8 cellular contexts compared by ENCODE assay signal in genomic region chr5:180291943-180292831, GRCh38.
A peak's percentile ranks its signal among the peaks of the same experiment; 100 is the strongest.
DNase-seq lines count a peak whose midpoint lies in the region; ATAC-seq lines count a peak whose summit lies in the region.

TSS of gene MAPK9 (minus strand) at chr5:180292083. CDS start at chr5:180280561, 11,522 bp downstream.

- ATAC-seq in HG03432 (IDR thresholded peaks at IDR 0.05; ENCODE audit: unreplicated experiment) (peak; percentile 88), memory B cell (ENCODE audit: low read depth) (peak; percentile 71)

- no peaks in the 10 kb centered on the region for H3K9me3 ChIP-seq in BLaER1 treated with 17β-estradiol and CSF1 and Interleukin-3, amounts not matched to agents 10 nM and 100 nM (replicated peaks in 1 of 11)
- no peaks in the 10 kb centered on the region for H3K9me3 ChIP-seq in effector memory CD4-positive, alpha-beta T cell (ENCODE audit: control insufficient read depth, low read length)

- no peaks in the 10 kb centered on the region for H3K27me3 Mint-ChIP-seq in memory B cell

- peak within 1 kb of the TSS; percentile 99 for H3K27ac Mint-ChIP-seq in memory B cell

- peaks cover 24 to 45% (median 37%) of the 10 kb centered on the region in 11 experiments; a peak in 21 of 22 replicates for H4K20me1 ChIP-seq in BLaER1 treated with 17β-estradiol and CSF1 and Interleukin-3, amounts not matched to agents 10 nM and 100 nM

- H3K4me1 ChIP-seq in BLaER1 treated with 17β-estradiol and CSF1 and Interleukin-3, amounts not matched to agents 10 nM and 100 nM: peaks cover 33 to 62% (median 51%) of the 10 kb centered on the region in 10 experiments
- H3K4me1 ChIP-seq in effector memory CD4-positive, alpha-beta T cell (ENCODE audit: control insufficient read depth, insufficient read depth, low read length, poor library complexity, severe bottlenecking): peaks cover 15% of the 10 kb centered on the region

- DNase-seq in GM19238 (ENCODE audit: insufficient read length, low spot score) (peak; percentile 92), NCI-H774 (lab: John Stamatoyannopoulos, UW) (peak; percentile 82), memory B cell (ENCODE audit: low spot score in 2 of 2) (peak; percentile 80 to 84)
- DNase-seq in activated CD8-positive, alpha-beta memory T cell treated with anti-CD3 and anti-CD28 coated beads for 24 hours: peak; percentile 91
- peak; percentile 74 to 79 (median 78) for DNase-seq in effector memory CD4-positive, alpha-beta T cell
- peak; percentile 66 for DNase-seq in stimulated activated CD8-positive, alpha-beta memory T cell treated with anti-CD3 and anti-CD28 coated beads, Interleukin-12 subunit alpha, Interleukin-12 subunit beta, amount 100 ng/mL, for 1 hour (ENCODE audit: low read depth)

- H3K36me3 ChIP-seq in BLaER1 treated with 17β-estradiol and CSF1 and Interleukin-3, amounts not matched to agents 10 nM and 100 nM: peaks cover under 1 to 19% (median 8%) of the 10 kb centered on the region in 11 experiments; a peak in 14 of 22 replicates
- H3K36me3 ChIP-seq in effector memory CD4-positive, alpha-beta T cell (ENCODE audit: control insufficient read depth, insufficient read depth, low read length): no peaks in the 10 kb centered on the region

- peak within 1 kb of the TSS; percentile 74 to 97 (median 90) for H3K4me3 ChIP-seq in BLaER1 treated with 17β-estradiol and CSF1 and Interleukin-3, amounts not matched to agents 10 nM and 100 nM
- peak within 1 kb of the TSS; percentile 92 for H3K4me3 ChIP-seq in effector memory CD4-positive, alpha-beta T cell (ENCODE audit: insufficient read depth, low read depth, low read length, poor library complexity, severe bottlenecking)

- peaks cover 2% of the 10 kb centered on the region for H3K36me3 Mint-ChIP-seq in memory B cell

- H3K27ac ChIP-seq in BLaER1 treated with 17β-estradiol and CSF1 and Interleukin-3, amounts not matched to agents 10 nM and 100 nM: peak within 1 kb of the TSS; percentile 43 to 86 (median 81)
- peak within 1 kb of the TSS; percentile 94 for H3K27ac ChIP-seq in effector memory CD4-positive, alpha-beta T cell (ENCODE audit: insufficient read depth, low read length, poor library complexity, severe bottlenecking)

- no peaks in the 10 kb centered on the region for H3K9me3 Mint-ChIP-seq in memory B cell

- H3K4me2 ChIP-seq in BLaER1 treated with 17β-estradiol and CSF1 and Interleukin-3, amounts not matched to agents 10 nM and 100 nM: peak within 1 kb of the TSS; percentile 83 to 95 (median 89)

- H3K9ac ChIP-seq in BLaER1 treated with 17β-estradiol and CSF1 and Interleukin-3, amounts not matched to agents 10 nM and 100 nM: peak within 1 kb of the TSS; percentile 79 to 94 (median 85)

- peak within 1 kb of the TSS; percentile 97 for H3K4me3 Mint-ChIP-seq in memory B cell

- no peaks in the 10 kb centered on the region for H3K27me3 ChIP-seq in BLaER1 treated with 17β-estradiol and CSF1 and Interleukin-3, amounts not matched to agents 10 nM and 100 nM
- no peaks in the 10 kb centered on the region for H3K27me3 ChIP-seq in effector memory CD4-positive, alpha-beta T cell (replicated peaks; ENCODE audit: control insufficient read depth, insufficient read depth, low read length, poor library complexity, severe bottlenecking)

- peaks cover 36% of the 10 kb centered on the region for H3K4me1 Mint-ChIP-seq in memory B cell

Comparison
In these comparisons a context has a peak if more than half of its experiments do, and no peak if none do; other contexts are left out.
1. Peak in every context shown above with its lines: DNase-seq, ATAC-seq, H3K4me3 ChIP-seq and H3K27ac ChIP-seq.